ENCODE assay signal across 10 cellular contexts in the genomic region with DNA sequence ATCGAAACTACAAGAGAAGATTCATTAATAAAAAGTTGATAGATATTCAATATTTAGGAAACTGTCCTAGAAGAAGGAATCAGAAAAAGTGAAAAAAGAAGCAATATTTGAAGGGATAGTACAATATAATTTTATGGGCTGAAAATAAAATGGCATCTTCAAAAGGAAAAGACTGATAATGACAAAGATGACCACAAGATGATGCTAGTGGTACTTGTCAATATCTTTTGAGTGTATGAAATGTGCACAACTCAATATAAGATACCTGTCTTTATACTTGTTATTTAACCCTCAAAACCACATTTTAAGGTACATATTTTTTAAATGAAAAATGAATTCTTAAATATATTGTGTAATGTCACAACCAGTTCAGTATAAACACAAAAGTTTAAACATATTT.
DNase-seq lines count a peak whose midpoint lies in the region; ATAC-seq, FAIRE-seq and TF ChIP-seq lines count a peak whose summit lies in the region.
"Had no signal": no experiment of that assay in that cellular context is flagged by ENCODE, and none has a peak within 500 bp of the region (broad histone marks: within the 10 kb centered on the region; RNA-seq: fewer than 3 reads in every experiment).

No MANE protein-coding gene starts in this region.

- H3K27ac ChIP-seq in liver (ENCODE audit: low read depth in 1 of 2, low read length in 2 of 2) (no peak overlapping the region), HepG2 (ENCODE audit: extremely low read length, insufficient read depth, low read length) (no peak overlapping the region), Panc1 (ENCODE audit: low read length) (no peak overlapping the region)
- H3K27ac ChIP-seq: gastrocnemius medialis had no signal

- no peaks in the 10 kb centered on the region for H4K20me1 ChIP-seq in HepG2 (ENCODE audit: insufficient read depth, low read length)

- no peak for FAIRE-seq in HepG2 (lab: Jason Lieb, UNC)
- FAIRE-seq in urothelium cell line (lab: Jason Lieb, UNC): no peak

- in situ Hi-C loops in HepG2 (cut with HindIII; ENCODE audit: extremely low pct_ligation_motif_present, low pct_unique_long_range_greater_than_20kb) (no loop called here), Panc1 (cut with HindIII; ENCODE audit: low pct_unique_long_range_greater_than_20kb, low sequenced_read_pairs) (no loop called here)

- BruUV-seq in HepG2 (replicated peaks; lab: Mats Ljungman, UMichigan) (no TSS peak), Panc1 (replicated peaks; lab: Mats Ljungman, UMichigan) (no TSS peak)

- WGBS in liver: 84% methylated on average over 1 of the region's 1 CpG
- 2% methylated on average over 1 of the region's 1 CpG for WGBS in HepG2 (ENCODE audit: low lambda C conversion rate)

- TF ChIP-seq EP300 in HepG2 (IDR thresholded peaks at IDR 0.05; ENCODE audit: low read depth in 2 of 2, low read length in 2 of 2): no peak
- TF ChIP-seq EP300 in HepG2 (CRISPR knock-in tag; IDR thresholded peaks at IDR 0.05; ENCODE audit: borderline replicate concordance): no peak

- H3K27me3 Mint-ChIP-seq in mesothelial cell of epicardium (ENCODE audit: low read depth): no peaks in the 10 kb centered on the region

- H3K36me3 Mint-ChIP-seq in mesothelial cell of epicardium: peaks cover 4% of the 10 kb centered on the region

- no peak overlapping the region for H3K4me3 Mint-ChIP-seq in mesothelial cell of epicardium

- no peak for TF ChIP-seq POLR2A in HepG2 (IDR thresholded peaks at IDR 0.05; ENCODE audit: insufficient read depth in 1 of 2, low read depth in 2 of 2, low read length in 2 of 2)

- H3K36me3 ChIP-seq in liver (ENCODE audit: control insufficient read depth in 4 of 4, insufficient read depth in 3 of 4, low read depth in 1 of 4, low read length in 3 of 4): no peaks in the 10 kb centered on the region
- H3K36me3 ChIP-seq in HepG2 (replicated peaks in 1 of 2; ENCODE audit: control insufficient read depth in 1 of 2, insufficient read depth in 2 of 2, low read length in 2 of 2): no peaks in the 10 kb centered on the region
- H3K36me3 ChIP-seq in Panc1 (ENCODE audit: control insufficient read depth, insufficient read depth, low read length): no peaks in the 10 kb centered on the region
- H3K36me3 ChIP-seq: gastrocnemius medialis had no signal

- H3K9me3 ChIP-seq in liver (ENCODE audit: control insufficient read depth in 4 of 4, low read length in 3 of 4): no peaks in the 10 kb centered on the region
- H3K9me3 ChIP-seq in HepG2 (ENCODE audit: low read length): no peaks in the 10 kb centered on the region
- no peaks in the 10 kb centered on the region for H3K9me3 ChIP-seq in Panc1 (ENCODE audit: control insufficient read depth, insufficient read depth, low read depth, low read length)
- H3K9me3 ChIP-seq: gastrocnemius medialis had no signal

- no peak for ATAC-seq in HepG2
- ATAC-seq in Panc1: no peak
- ATAC-seq in HG03457 (IDR thresholded peaks at IDR 0.05; ENCODE audit: unreplicated experiment): no peak
- ATAC-seq: gastrocnemius medialis had no signal

- intact Hi-C loops in HepG2 (cut with micrococcal nuclease; ENCODE audit: unreplicated experiment) (no loop called here), Panc1 (cut with micrococcal nuclease; ENCODE audit: unreplicated experiment) (no loop called here)

- peak in 1 of 2 donors; percentile 21 for TF ChIP-seq RAD21 in liver (IDR thresholded peaks at IDR 0.05)
- TF ChIP-seq RAD21 in HepG2 (CRISPR knock-in tag; IDR thresholded peaks at IDR 0.05): no peak

- DNase-seq in HepG2 (ENCODE audit: low spot score) (no peak), Panc1 (ENCODE audit: low read depth, low spot score) (no peak), fibroblast of gingiva (ENCODE audit: low read depth) (peak; percentile 4), urothelium cell line (ENCODE audit: low spot score) (peak; percentile 6), NCI-H2196 (lab: John Stamatoyannopoulos, UW; ENCODE audit: unreplicated experiment) (no peak), mesothelial cell of epicardium (ENCODE audit: low spot score in 2 of 2, unreplicated experiment in 2 of 2) (no peak)
- DNase-seq: activated gamma-delta T cell treated with Interleukin-2 at 50 U/mL for 16 hours, gastrocnemius medialis had no signal

- H3K79me2 ChIP-seq in HepG2 (ENCODE audit: insufficient read depth, low read length): no peaks in the 10 kb centered on the region

- no peak overlapping the region for H3K4me2 ChIP-seq in HepG2 (ENCODE audit: low read depth, low read length)

- H3K9me3 Mint-ChIP-seq in mesothelial cell of epicardium: peaks cover 8% of the 10 kb centered on the region

- TF ChIP-seq CTCF in liver (IDR thresholded peaks at IDR 0.05; ENCODE audit: low read depth, low read length, missing input control): peak; percentile 7
- TF ChIP-seq CTCF in HepG2 (CRISPR knock-in tag; IDR thresholded peaks at IDR 0.05): no peak
- TF ChIP-seq CTCF in Panc1 (IDR thresholded peaks at IDR 0.05): peak; percentile 32; the same call in 1 of the 2 replicates
- TF ChIP-seq CTCF in mesothelial cell of epicardium (IDR thresholded peaks at IDR 0.05; ENCODE audit: unreplicated experiment): no peak

- no peaks in the 10 kb centered on the region for H3K4me1 Mint-ChIP-seq in mesothelial cell of epicardium

- CTCF ChIA-PET in HepG2 (lab: Yijun Ruan, JAX; ENCODE audit: low intra/inter-chr PET ratio, low total read pairs): no interaction called here
- CTCF ChIA-PET in Panc1 (lab: Charles Lee): no interaction called here

- H3K9ac ChIP-seq in liver (ENCODE audit: low read depth in 1 of 2, low read length in 2 of 2): no peak overlapping the region
- no peak overlapping the region for H3K9ac ChIP-seq in HepG2 (ENCODE audit: insufficient read depth, low read depth, low read length)

- no peaks in the 10 kb centered on the region for H3K27me3 ChIP-seq in liver (ENCODE audit: control insufficient read depth in 4 of 4, insufficient read depth in 4 of 4, low read length in 3 of 4)
- no peaks in the 10 kb centered on the region for H3K27me3 ChIP-seq in HepG2 (ENCODE audit: control insufficient read depth in 1 of 2, insufficient read depth in 2 of 2, low read length in 2 of 2)
- H3K27me3 ChIP-seq in Panc1 (ENCODE audit: control insufficient read depth, insufficient read depth, low read length): no peaks in the 10 kb centered on the region
- H3K27me3 ChIP-seq: gastrocnemius medialis had no signal

- POLR2A ChIA-PET in HepG2 (lab: Yijun Ruan, JAX): no interaction called here
- POLR2A ChIA-PET in Panc1 (lab: Charles Lee): no interaction called here

- H3K4me1 ChIP-seq in liver (ENCODE audit: control insufficient read depth in 4 of 4, insufficient read depth in 4 of 4, low read length in 3 of 4) (no peaks in the 10 kb centered on the region), HepG2 (ENCODE audit: insufficient read depth, low read length) (no peaks in the 10 kb centered on the region), Panc1 (ENCODE audit: control insufficient read depth, insufficient read depth, low read length) (no peaks in the 10 kb centered on the region)
- H3K4me1 ChIP-seq: gastrocnemius medialis had no signal

- no peak overlapping the region for H3K27ac Mint-ChIP-seq in mesothelial cell of epicardium

- H2AFZ ChIP-seq in HepG2 (ENCODE audit: low read length): no peak overlapping the region

- H3K4me3 ChIP-seq in liver (ENCODE audit: low read depth in 1 of 3, low read length in 3 of 3) (no peak overlapping the region), HepG2 (replicated peaks in 1 of 3; ENCODE audit: insufficient read depth in 1 of 3, low read depth in 2 of 3, low read length in 3 of 3) (no peak overlapping the region), Panc1 (ENCODE audit: low read depth in 2 of 2, low read length in 2 of 2) (no peak overlapping the region)
- H3K4me3 ChIP-seq: gastrocnemius medialis had no signal

TF ChIP-seq in liver, 16 proteins besides CTCF, POLR2A, EP300 and RAD21 (continues in another document):
- TF ChIP-seq GABPA (IDR thresholded peaks at IDR 0.05 in 1 of 2, conservative IDR thresholded peaks at IDR 0.05 in 1 of 2) (no peak), RXRA (IDR thresholded peaks at IDR 0.05) (no peak), YY1 (IDR thresholded peaks at IDR 0.05) (no peak), FOXA1 (IDR thresholded peaks at IDR 0.05) (no peak), HNF4A (conservative IDR thresholded peaks at IDR 0.05) (no peak), TAF1 (conservative IDR thresholded peaks at IDR 0.05) (no peak), JUND (IDR thresholded peaks at IDR 0.05) (no peak), HNF4G (IDR thresholded peaks at IDR 0.05) (no peak), NR2F2 (IDR thresholded peaks at IDR 0.05) (no peak)
- TF ChIP-seq, protein P1, sequence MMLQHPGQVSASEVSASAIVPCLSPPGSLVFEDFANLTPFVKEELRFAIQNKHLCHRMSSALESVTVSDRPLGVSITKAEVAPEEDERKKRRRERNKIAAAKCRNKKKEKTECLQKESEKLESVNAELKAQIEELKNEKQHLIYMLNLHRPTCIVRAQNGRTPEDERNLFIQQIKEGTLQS (IDR thresholded peaks at IDR 0.05): no peak
- TF ChIP-seq, protein P2, sequence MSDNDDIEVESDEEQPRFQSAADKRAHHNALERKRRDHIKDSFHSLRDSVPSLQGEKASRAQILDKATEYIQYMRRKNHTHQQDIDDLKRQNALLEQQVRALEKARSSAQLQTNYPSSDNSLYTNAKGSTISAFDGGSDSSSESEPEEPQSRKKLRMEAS (IDR thresholded peaks at IDR 0.05): no peak

TF ChIP-seq in HepG2, 621 proteins besides CTCF, POLR2A, EP300 and RAD21:
- TF ChIP-seq TP53 (CRISPR knock-in tag; conservative IDR thresholded peaks at IDR 0.05): no peak

Comparison
In these comparisons a context has a peak if more than half of its experiments do, and no peak if none do; other contexts are left out.
1. CTCF ChIP-seq: peak in liver (single experiment) and Panc1 (single experiment); none in HepG2 (single experiment) and mesothelial cell of epicardium (single experiment).
2. DNase-seq: peak in fibroblast of gingiva (single experiment) and urothelium cell line (single experiment); none in HepG2 (single experiment), Panc1 (single experiment), NCI-H2196 (single experiment) and mesothelial cell of epicardium (0 of 2).